Comparison of ENCODE assay signal across 18 cellular contexts in the genomic region with DNA sequence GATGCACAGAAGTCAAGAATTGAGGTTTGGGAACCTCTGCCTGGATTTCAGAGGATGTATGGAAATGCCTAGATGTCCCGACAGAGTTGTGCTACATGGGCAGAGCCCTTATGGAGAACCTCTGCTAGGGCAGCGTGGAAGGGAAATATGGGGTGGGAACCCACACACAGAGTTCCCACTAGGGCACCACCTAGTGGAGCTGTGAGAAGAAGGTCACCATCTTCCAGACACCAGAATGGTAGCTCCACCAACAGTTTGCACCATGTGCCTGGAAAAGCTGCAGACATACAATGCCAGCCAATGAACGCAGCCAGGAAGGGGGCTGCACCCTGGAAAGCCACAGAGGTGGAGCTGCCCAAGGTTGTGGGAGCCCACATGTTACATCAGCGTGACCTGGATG.
DNase-seq lines count a peak whose midpoint lies in the region; ATAC-seq, FAIRE-seq and TF ChIP-seq lines count a peak whose summit lies in the region.
"Had no signal": no experiment of that assay in that cellular context is flagged by ENCODE, and none has a peak within 500 bp of the region (broad histone marks: within the 10 kb centered on the region; RNA-seq: fewer than 3 reads in every experiment).

No MANE protein-coding gene starts in this region.

- H3K9me3 Mint-ChIP-seq in stimulated activated memory B cell treated with anti-CD40 and anti-IgM and Interleukin-4, amounts not matched to agents 10 μg/mL and 1 μg/mL and 100 μg/mL, for 72 hours: peaks cover 10% of the 10 kb centered on the region
- H3K9me3 Mint-ChIP-seq: dendritic cell treated with granulocyte-macrophage colony-stimulating factor and Interleukin-4, amounts not matched to agents 40 ng/mL and 50 ng/mL, for 4 days had no signal

- H3K36me3 ChIP-seq in SJCRH30: no peaks in the 10 kb centered on the region
- H3K36me3 ChIP-seq: ascending aorta, esophagus squamous epithelium had no signal

- H3K27me3 Mint-ChIP-seq in stimulated activated memory B cell treated with anti-CD40 and anti-IgM and Interleukin-4, amounts not matched to agents 10 μg/mL and 1 μg/mL and 100 μg/mL, for 72 hours: no peaks in the 10 kb centered on the region
- H3K27me3 Mint-ChIP-seq: dendritic cell treated with granulocyte-macrophage colony-stimulating factor and Interleukin-4, amounts not matched to agents 40 ng/mL and 50 ng/mL, for 4 days had no signal

- H3K4me3 Mint-ChIP-seq in stimulated activated memory B cell treated with anti-CD40 and anti-IgM and Interleukin-4, amounts not matched to agents 10 μg/mL and 1 μg/mL and 100 μg/mL, for 72 hours: no peak overlapping the region
- H3K4me3 Mint-ChIP-seq: activated CD4-positive, alpha-beta T cell treated with anti-CD3 and anti-CD28 coated beads for 36 hours; dendritic cell treated with granulocyte-macrophage colony-stimulating factor and Interleukin-4, amounts not matched to agents 40 ng/mL and 50 ng/mL, for 4 days; nephron progenitor cell had no signal

- CTCF ChIA-PET in AG04450 (lab: Charles Lee): interaction anchor here (2.1 kb wide), 1 partner anchor 239 kb away, joined by 8 read pairs; no protein-coding TSS in a partner anchor

- no peak for DNase-seq in AG04450 (ENCODE audit: low read depth, low spot score)
- DNase-seq in SJCRH30: peak; percentile 2 to 7
- no peak for DNase-seq in NCI-H2029 (lab: John Stamatoyannopoulos, UW)
- DNase-seq in NCI-H1436 (lab: John Stamatoyannopoulos, UW): no peak
- DNase-seq in D721Med (ENCODE audit: insufficient read length, low spot score): no peak
- DNase-seq: activated CD4-positive, alpha-beta T cell treated with anti-CD3 and anti-CD28 coated beads for 36 hours; activated naive CD4-positive, alpha-beta T cell; esophagus squamous epithelium; mammary epithelial cell; NCI-H1105; nephron progenitor cell; SHP77; T1000 had no signal

- H3K9me3 ChIP-seq in AG04450 (ENCODE audit: control insufficient read depth, insufficient read depth, low read length) (no peaks in the 10 kb centered on the region), SJCRH30 (replicated peaks) (no peaks in the 10 kb centered on the region)
- H3K9me3 ChIP-seq: ascending aorta, esophagus squamous epithelium had no signal

- H3K4me3 ChIP-seq in AG04450 (ENCODE audit: low read depth, low read length) (no peak overlapping the region), GM12875 (ENCODE audit: low read depth, low read length) (no peak overlapping the region), SJCRH30 (no peak overlapping the region)
- H3K4me3 ChIP-seq: ascending aorta, esophagus squamous epithelium had no signal

- no peaks in the 10 kb centered on the region for H3K36me3 Mint-ChIP-seq in stimulated activated memory B cell treated with anti-CD40 and anti-IgM and Interleukin-4, amounts not matched to agents 10 μg/mL and 1 μg/mL and 100 μg/mL, for 72 hours

- H3K27ac ChIP-seq in AG04450 (ENCODE audit: low read depth, low read length) (no peak overlapping the region), SJCRH30 (no peak overlapping the region)
- H3K27ac ChIP-seq: ascending aorta, esophagus squamous epithelium had no signal

- ATAC-seq in HG02798 (IDR thresholded peaks at IDR 0.05; ENCODE audit: poor library complexity, unreplicated experiment): peak; percentile 9
- ATAC-seq in stimulated activated memory B cell treated with anti-CD40 and anti-IgM and Interleukin-4, amounts not matched to agents 10 μg/mL and 1 μg/mL and 100 μg/mL, for 72 hours: no peak
- ATAC-seq: activated CD4-positive, alpha-beta T cell treated with anti-CD3 and anti-CD28 coated beads for 36 hours had no signal

- H3K4me1 ChIP-seq in SJCRH30: no peaks in the 10 kb centered on the region
- H3K4me1 ChIP-seq: ascending aorta, esophagus squamous epithelium had no signal

- no peak for FAIRE-seq in D721Med (lab: Jason Lieb, UNC)

- 0 out of 2 replicates have a peak, but pooled peaks have one; percentile 3 for TF ChIP-seq CTCF in AG04450 (IDR thresholded peaks at IDR 0.05; ENCODE audit: low read depth, low read length)
- TF ChIP-seq CTCF in GM12875 (IDR thresholded peaks at IDR 0.05; ENCODE audit: borderline replicate concordance, insufficient read depth, low read depth, low read length): peak; percentile 28; the same call in 1 of the 2 replicates
- TF ChIP-seq CTCF in D721Med (IDR thresholded peaks at IDR 0.05; ENCODE audit: insufficient read depth, missing control alignments): no peak

- no peaks in the 10 kb centered on the region for H3K4me1 Mint-ChIP-seq in stimulated activated memory B cell treated with anti-CD40 and anti-IgM and Interleukin-4, amounts not matched to agents 10 μg/mL and 1 μg/mL and 100 μg/mL, for 72 hours
- H3K4me1 Mint-ChIP-seq: activated CD4-positive, alpha-beta T cell treated with anti-CD3 and anti-CD28 coated beads for 36 hours had no signal

- no peak overlapping the region for H3K27ac Mint-ChIP-seq in stimulated activated memory B cell treated with anti-CD40 and anti-IgM and Interleukin-4, amounts not matched to agents 10 μg/mL and 1 μg/mL and 100 μg/mL, for 72 hours
- H3K27ac Mint-ChIP-seq: activated CD4-positive, alpha-beta T cell treated with anti-CD3 and anti-CD28 coated beads for 36 hours; dendritic cell treated with granulocyte-macrophage colony-stimulating factor and Interleukin-4, amounts not matched to agents 40 ng/mL and 50 ng/mL, for 4 days; nephron progenitor cell had no signal

- POLR2A ChIA-PET in AG04450 (lab: Yijun Ruan, JAX): no interaction called here

- H3K27me3 ChIP-seq in AG04450 (ENCODE audit: control insufficient read depth, insufficient read depth, low read length) (no peaks in the 10 kb centered on the region), SJCRH30 (no peaks in the 10 kb centered on the region)
- H3K27me3 ChIP-seq: ascending aorta, esophagus squamous epithelium had no signal

Comparison
In these comparisons a context has a peak if more than half of its experiments do, and no peak if none do; other contexts are left out.
1. DNase-seq: peak in SJCRH30 (2 of 2); none in AG04450 (single experiment), NCI-H2029 (single experiment), NCI-H1436 (single experiment) and D721Med (single experiment).